ENCODE assay signal across 9 cellular contexts in genomic region chr3:184129012-184129411, GRCh38. TPM values are rescaled to one million over a fixed set of nuclear protein-coding genes. Genes with fewer than 3 reads are reported as not detected.
DNase-seq lines count a peak whose midpoint lies in the region; ATAC-seq and TF ChIP-seq lines count a peak whose summit lies in the region.
"Had no signal": no experiment of that assay in that cellular context is flagged by ENCODE, and none has a peak within 500 bp of the region (broad histone marks: within the 10 kb centered on the region; RNA-seq: fewer than 3 reads in every experiment).

No MANE protein-coding gene starts in this region.

- H3K4me3 ChIP-seq in Loucy (ENCODE audit: low read length, poor library complexity, severe bottlenecking) (no peak overlapping the region), lung (no peak overlapping the region)
- H3K4me3 ChIP-seq: pancreas had no signal

- 47 to 49% methylated on average over 2 of the region's 2 CpGs for WGBS in lung, 2 donors

- peak overlapping the region; percentile 83 for H2AFZ ChIP-seq in Loucy (ENCODE audit: low read length)

- CTCF ChIA-PET in activated CD8-positive, alpha-beta T cell treated with anti-CD3 and anti-CD28 coated beads for 36 hours (lab: Charles Lee): interaction anchor here (1.1 kb wide), 1 partner anchor 20 kb away, joined by 5 read pairs; no protein-coding TSS in a partner anchor

- H3K36me3 ChIP-seq in Loucy (ENCODE audit: insufficient read depth, low read length) (no peaks in the 10 kb centered on the region), lung (ENCODE audit: control insufficient read depth in 2 of 2, insufficient read depth in 2 of 2, low read length in 2 of 2) (no peaks in the 10 kb centered on the region)
- H3K36me3 ChIP-seq: pancreas had no signal

- ATAC-seq in activated CD8-positive, alpha-beta T cell treated with anti-CD3 and anti-CD28 coated beads for 36 hours: peak; percentile 67
- ATAC-seq in lung (ENCODE audit: insufficient read depth, low FRiP score) (peak; percentile 64), GM18519 (IDR thresholded peaks at IDR 0.05; ENCODE audit: low FRiP score, unreplicated experiment) (no peak), HG02852 (IDR thresholded peaks at IDR 0.05; ENCODE audit: unreplicated experiment) (no peak)

- no peak overlapping the region for H3K9ac ChIP-seq in Loucy (ENCODE audit: low read depth, low read length, poor library complexity, severe bottlenecking)

- no peaks in the 10 kb centered on the region for H3K36me3 Mint-ChIP-seq in activated CD8-positive, alpha-beta T cell treated with anti-CD3 and anti-CD28 coated beads for 36 hours (ENCODE audit: low read depth)

- no peaks in the 10 kb centered on the region for H4K20me1 ChIP-seq in Loucy (ENCODE audit: insufficient read depth, low read length, poor library complexity, severe bottlenecking)

- peak; percentile 42 for DNase-seq in SIG-M5 treated with dmso at 0.1 percent for 504 hours (lab: John Stamatoyannopoulos, UW; ENCODE audit: unreplicated experiment)
- no peak for DNase-seq in SIG-M5 (lab: John Stamatoyannopoulos, UW)
- peak; percentile 43 for DNase-seq in activated CD8-positive, alpha-beta T cell treated with anti-CD3 and anti-CD28 coated beads for 36 hours
- DNase-seq in lung (ENCODE audit: low spot score): peak; percentile 52
- no peak for DNase-seq in cerebellum (ENCODE audit: low spot score)
- DNase-seq: pancreas had no signal

- H3K27me3 ChIP-seq in Loucy (ENCODE audit: insufficient read depth, low read length, poor library complexity, severe bottlenecking) (no peaks in the 10 kb centered on the region), lung (ENCODE audit: control insufficient read depth, insufficient read depth) (no peaks in the 10 kb centered on the region)
- H3K27me3 ChIP-seq: pancreas had no signal

- no peaks in the 10 kb centered on the region for H3K27me3 Mint-ChIP-seq in activated CD8-positive, alpha-beta T cell treated with anti-CD3 and anti-CD28 coated beads for 36 hours

- H3K4me1 Mint-ChIP-seq in activated CD8-positive, alpha-beta T cell treated with anti-CD3 and anti-CD28 coated beads for 36 hours (ENCODE audit: low read depth): peaks cover 7% of the 10 kb centered on the region

- H3K4me3 Mint-ChIP-seq in activated CD8-positive, alpha-beta T cell treated with anti-CD3 and anti-CD28 coated beads for 36 hours: no peak overlapping the region

- H3K79me2 ChIP-seq in Loucy (ENCODE audit: insufficient read depth, low read length): no peaks in the 10 kb centered on the region

- H3K9me3 ChIP-seq in Loucy (ENCODE audit: insufficient read depth, low read depth, low read length) (no peaks in the 10 kb centered on the region), lung (ENCODE audit: control insufficient read depth in 2 of 2, insufficient read depth in 1 of 2, low read length in 1 of 2) (no peaks in the 10 kb centered on the region)
- H3K9me3 ChIP-seq: pancreas had no signal

- no peak overlapping the region for H3K27ac ChIP-seq in lung (ENCODE audit: low read depth in 1 of 2, low read length in 1 of 2)
- H3K27ac ChIP-seq: pancreas had no signal

- intact Hi-C loops in activated CD8-positive, alpha-beta T cell treated with anti-CD3 and anti-CD28 coated beads for 36 hours (cut with micrococcal nuclease): no loop called here

- no peaks in the 10 kb centered on the region for H3F3A ChIP-seq in Loucy (ENCODE audit: low read depth)

- no peaks in the 10 kb centered on the region for H3K9me3 Mint-ChIP-seq in activated CD8-positive, alpha-beta T cell treated with anti-CD3 and anti-CD28 coated beads for 36 hours

- TF ChIP-seq CTCF in Loucy (conservative IDR thresholded peaks at IDR 0.05; ENCODE audit: low read length) (peak; percentile 70), lung (IDR thresholded peaks at IDR 0.05; ENCODE audit: control extremely low read depth, extremely low read depth) (peak; percentile 5)
- TF ChIP-seq CTCF in activated CD8-positive, alpha-beta T cell treated with anti-CD3 and anti-CD28 coated beads for 36 hours (IDR thresholded peaks at IDR 0.05): peak; percentile 24

- no peaks in the 10 kb centered on the region for H3K9me2 ChIP-seq in Loucy (replicated peaks; ENCODE audit: low read depth, low read length)

- H3K27ac Mint-ChIP-seq in activated CD8-positive, alpha-beta T cell treated with anti-CD3 and anti-CD28 coated beads for 36 hours: no peak overlapping the region

- H3K4me1 ChIP-seq in Loucy (ENCODE audit: insufficient read depth, low read length, poor library complexity, severe bottlenecking) (peaks cover 6% of the 10 kb centered on the region), lung (ENCODE audit: control insufficient read depth in 2 of 2, insufficient read depth in 2 of 2, low read length in 2 of 2) (no peaks in the 10 kb centered on the region)
- H3K4me1 ChIP-seq: pancreas had no signal

- no peak overlapping the region for H3K4me2 ChIP-seq in Loucy (ENCODE audit: low read depth, low read length, poor library complexity, severe bottlenecking)

- POLR2A ChIA-PET in activated CD8-positive, alpha-beta T cell treated with anti-CD3 and anti-CD28 coated beads for 36 hours (lab: Charles Lee): no interaction called here

RNA-seq across cellular contexts. Expression of gene EIF2B5, which starts 6.1 kb away (rescaled TPM):
- total RNA-seq in activated CD8-positive, alpha-beta T cell treated with anti-CD3 and anti-CD28 coated beads for 36 hours: 10 to 100 TPM; 59.9 to 64.0 TPM
- total RNA-seq in lung: 10 to 100 TPM; 32.5 to 36.0 TPM
- 10 to 100 TPM; 39.7 to 43.2 TPM for polyA plus RNA-seq in lung
- total RNA-seq in cerebellum: 34.6 TPM

RNA-seq across cellular contexts. Expression of gene DVL3, which starts 26.2 kb away (rescaled TPM):
- 10 to 100 TPM; 21.2 to 25.9 TPM for total RNA-seq in activated CD8-positive, alpha-beta T cell treated with anti-CD3 and anti-CD28 coated beads for 36 hours
- total RNA-seq in lung (10 to 100 TPM; 51.8 to 73.5 TPM), cerebellum (32.0 TPM)
- polyA plus RNA-seq in lung: 10 to 100 TPM; 37.8 to 39.9 TPM

RNA-seq across cellular contexts. Expression of gene HTR3E, which starts 32.1 kb away (rescaled TPM):
- not detected for total RNA-seq in activated CD8-positive, alpha-beta T cell treated with anti-CD3 and anti-CD28 coated beads for 36 hours
- not detected for total RNA-seq in lung
- polyA plus RNA-seq in lung: not detected
- total RNA-seq in cerebellum: not detected
- polyA plus RNA-seq: pancreas had no signal

RNA-seq across cellular contexts. Expression of gene AP2M1, which starts 45.6 kb away (rescaled TPM):
- 100 to 1,000 TPM; 211 to 223 TPM for total RNA-seq in activated CD8-positive, alpha-beta T cell treated with anti-CD3 and anti-CD28 coated beads for 36 hours
- total RNA-seq in lung (100 to 1,000 TPM; 173 to 333 TPM), cerebellum (199 TPM)
- polyA plus RNA-seq in lung: 100 to 1,000 TPM; 153 to 329 TPM

RNA-seq across cellular contexts. Expression of gene ABCF3, which starts 57.0 kb away (rescaled TPM):
- total RNA-seq in activated CD8-positive, alpha-beta T cell treated with anti-CD3 and anti-CD28 coated beads for 36 hours: 10 to 100 TPM; 61.3 to 68.7 TPM
- 10 to 100 TPM; 44.7 to 81.8 TPM for total RNA-seq in lung
- 10 to 100 TPM; 47.5 to 51.4 TPM for polyA plus RNA-seq in lung
- total RNA-seq in cerebellum: 52.9 TPM

Comparison
In these comparisons a context has a peak if more than half of its experiments do, and no peak if none do; other contexts are left out.
1. DNase-seq: peak in SIG-M5 treated with dmso at 0.1 percent for 504 hours (single experiment), activated CD8-positive, alpha-beta T cell treated with anti-CD3 and anti-CD28 coated beads for 36 hours (single experiment) and lung (single experiment); none in SIG-M5 (single experiment) and cerebellum (single experiment).
2. CTCF ChIP-seq: peak in every context shown above with its lines; median percentile 70 in Loucy; 24 in activated CD8-positive, alpha-beta T cell treated with anti-CD3 and anti-CD28 coated beads for 36 hours; 5 in lung.
3. ATAC-seq: peak in activated CD8-positive, alpha-beta T cell treated with anti-CD3 and anti-CD28 coated beads for 36 hours (single experiment) and lung (single experiment); none in GM18519 (single experiment) and HG02852 (single experiment).